Comparison of ENCODE assay signal across 1 cellular context in the genomic region with DNA sequence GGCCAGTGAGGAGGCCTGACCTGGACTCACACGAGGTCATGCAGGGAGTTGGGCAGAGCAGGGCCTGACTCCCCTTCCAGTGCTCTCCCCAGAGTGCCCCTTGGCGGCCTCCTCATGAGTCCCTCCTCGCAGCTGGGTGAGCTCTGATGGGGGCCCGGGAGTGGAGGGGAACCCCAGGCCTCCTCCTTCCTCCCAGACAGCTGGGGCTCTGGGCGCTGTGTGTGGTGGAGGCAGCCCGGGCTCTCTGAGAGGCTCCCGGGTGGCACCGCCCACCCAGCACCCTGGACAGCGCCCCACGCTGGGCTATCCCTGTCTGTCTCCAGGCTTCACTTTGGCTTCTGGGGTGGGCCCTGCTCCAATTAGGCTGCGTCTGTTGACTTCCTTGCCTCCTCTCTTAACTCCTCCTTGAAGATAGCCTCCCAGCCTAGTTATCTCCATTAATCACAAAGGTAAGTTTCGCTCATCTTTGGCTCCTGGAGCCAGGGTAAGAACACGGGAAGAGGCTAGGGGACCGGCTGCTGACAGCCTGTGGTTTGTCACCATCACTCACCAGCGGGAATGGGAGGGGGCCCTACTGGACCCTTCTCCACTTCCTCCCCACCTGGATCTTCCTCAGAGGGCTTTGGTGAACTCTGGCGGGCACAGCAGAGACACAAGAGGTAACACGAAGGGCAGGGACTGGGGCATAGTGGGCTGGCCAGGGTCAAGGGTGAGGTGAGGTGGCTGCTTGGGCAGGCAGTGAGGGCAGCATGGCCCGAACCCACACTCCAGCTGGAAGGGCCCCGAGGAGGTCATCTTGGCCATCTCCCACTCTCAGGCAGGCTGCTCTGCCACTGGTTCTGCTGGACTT.
TF ChIP-seq lines count a peak whose summit lies in the region.

No MANE protein-coding gene starts in this region.

TF ChIP-seq in WTC11, 78 proteins besides CTCF, POLR2A, EP300 and RAD21 (continued from another document):
- TF ChIP-seq ZNF232 (CRISPR knock-in tag; IDR thresholded peaks at IDR 0.05) = peak; percentile 43; the same call in 1 of the 2 replicates
- peak; percentile 68; the same call in 1 of the 2 replicates for TF ChIP-seq TEAD1 (CRISPR knock-in tag; IDR thresholded peaks at IDR 0.05)
- no peak for TF ChIP-seq PRDM15 (CRISPR knock-in tag; IDR thresholded peaks at IDR 0.05)
- peak; percentile 64; the same call in 1 of the 2 replicates for TF ChIP-seq JUN (CRISPR knock-in tag; IDR thresholded peaks at IDR 0.05)
- TF ChIP-seq ZNF219 (CRISPR knock-in tag; IDR thresholded peaks at IDR 0.05; ENCODE audit: borderline replicate concordance) = peak; percentile 88; the same call in 1 of the 2 replicates
- TF ChIP-seq, protein P1, sequence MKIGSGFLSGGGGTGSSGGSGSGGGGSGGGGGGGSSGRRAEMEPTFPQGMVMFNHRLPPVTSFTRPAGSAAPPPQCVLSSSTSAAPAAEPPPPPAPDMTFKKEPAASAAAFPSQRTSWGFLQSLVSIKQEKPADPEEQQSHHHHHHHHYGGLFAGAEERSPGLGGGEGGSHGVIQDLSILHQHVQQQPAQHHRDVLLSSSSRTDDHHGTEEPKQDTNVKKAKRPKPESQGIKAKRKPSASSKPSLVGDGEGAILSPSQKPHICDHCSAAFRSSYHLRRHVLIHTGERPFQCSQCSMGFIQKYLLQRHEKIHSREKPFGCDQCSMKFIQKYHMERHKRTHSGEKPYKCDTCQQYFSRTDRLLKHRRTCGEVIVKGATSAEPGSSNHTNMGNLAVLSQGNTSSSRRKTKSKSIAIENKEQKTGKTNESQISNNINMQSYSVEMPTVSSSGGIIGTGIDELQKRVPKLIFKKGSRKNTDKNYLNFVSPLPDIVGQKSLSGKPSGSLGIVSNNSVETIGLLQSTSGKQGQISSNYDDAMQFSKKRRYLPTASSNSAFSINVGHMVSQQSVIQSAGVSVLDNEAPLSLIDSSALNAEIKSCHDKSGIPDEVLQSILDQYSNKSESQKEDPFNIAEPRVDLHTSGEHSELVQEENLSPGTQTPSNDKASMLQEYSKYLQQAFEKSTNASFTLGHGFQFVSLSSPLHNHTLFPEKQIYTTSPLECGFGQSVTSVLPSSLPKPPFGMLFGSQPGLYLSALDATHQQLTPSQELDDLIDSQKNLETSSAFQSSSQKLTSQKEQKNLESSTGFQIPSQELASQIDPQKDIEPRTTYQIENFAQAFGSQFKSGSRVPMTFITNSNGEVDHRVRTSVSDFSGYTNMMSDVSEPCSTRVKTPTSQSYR (CRISPR knock-in tag; IDR thresholded peaks at IDR 0.05) = peak; percentile 24; the same call in 1 of the 2 replicates
- TF ChIP-seq TEAD4 (CRISPR knock-in tag; IDR thresholded peaks at IDR 0.05) = peak; percentile 64; the same call in 1 of the 2 replicates
- no peak for TF ChIP-seq SMAD4 (CRISPR knock-in tag; IDR thresholded peaks at IDR 0.05)
- TF ChIP-seq, protein P2, sequence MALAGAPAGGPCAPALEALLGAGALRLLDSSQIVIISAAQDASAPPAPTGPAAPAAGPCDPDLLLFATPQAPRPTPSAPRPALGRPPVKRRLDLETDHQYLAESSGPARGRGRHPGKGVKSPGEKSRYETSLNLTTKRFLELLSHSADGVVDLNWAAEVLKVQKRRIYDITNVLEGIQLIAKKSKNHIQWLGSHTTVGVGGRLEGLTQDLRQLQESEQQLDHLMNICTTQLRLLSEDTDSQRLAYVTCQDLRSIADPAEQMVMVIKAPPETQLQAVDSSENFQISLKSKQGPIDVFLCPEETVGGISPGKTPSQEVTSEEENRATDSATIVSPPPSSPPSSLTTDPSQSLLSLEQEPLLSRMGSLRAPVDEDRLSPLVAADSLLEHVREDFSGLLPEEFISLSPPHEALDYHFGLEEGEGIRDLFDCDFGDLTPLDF (CRISPR knock-in tag; IDR thresholded peaks at IDR 0.05) = no peak
- TF ChIP-seq ATF6 (CRISPR knock-in tag; IDR thresholded peaks at IDR 0.05) = no peak
- TF ChIP-seq FOXP4 (CRISPR knock-in tag; IDR thresholded peaks at IDR 0.05) = peak; percentile 80
- no peak for TF ChIP-seq IRF2 (CRISPR knock-in tag; IDR thresholded peaks at IDR 0.05; ENCODE audit: borderline replicate concordance, low read depth)
- TF ChIP-seq ARID4B (CRISPR knock-in tag; IDR thresholded peaks at IDR 0.05; ENCODE audit: borderline replicate concordance) = no peak
- no peak for TF ChIP-seq NFYB (CRISPR knock-in tag; conservative IDR thresholded peaks at IDR 0.05; ENCODE audit: low read depth)
- TF ChIP-seq, protein P3, sequence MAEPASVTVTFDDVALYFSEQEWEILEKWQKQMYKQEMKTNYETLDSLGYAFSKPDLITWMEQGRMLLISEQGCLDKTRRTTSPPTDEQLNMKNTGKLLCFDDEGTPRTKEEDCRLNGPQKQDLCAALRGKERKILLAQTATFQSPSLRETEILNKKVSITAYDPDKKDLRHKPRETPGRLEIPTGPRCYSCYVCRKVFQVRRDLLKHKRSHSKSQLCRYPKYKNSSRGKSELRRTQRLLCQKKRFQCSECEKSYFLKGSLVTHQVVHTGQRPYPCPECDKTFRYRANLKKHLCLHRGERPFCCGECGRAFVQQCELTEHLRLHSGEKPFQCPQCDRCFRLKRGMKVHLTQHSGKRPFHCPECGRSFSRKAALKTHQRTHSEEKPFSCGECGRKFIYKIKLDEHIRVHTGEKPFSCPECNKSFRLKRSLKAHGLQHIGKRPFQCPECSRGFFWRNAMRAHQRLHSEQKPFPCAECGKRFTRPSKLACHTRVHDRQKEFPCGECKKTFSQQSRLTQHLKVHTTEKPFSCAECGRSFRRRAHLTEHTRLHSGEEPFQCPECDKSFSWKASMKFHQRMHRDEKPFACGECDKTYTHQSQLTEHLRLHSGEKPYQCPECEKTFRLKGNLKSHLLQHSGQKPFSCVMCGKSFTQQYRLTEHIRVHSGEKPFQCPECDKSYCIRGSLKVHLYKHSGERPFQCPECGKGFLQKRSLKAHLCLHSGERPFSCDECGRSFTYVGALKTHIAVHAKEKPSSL (CRISPR knock-in tag; conservative IDR thresholded peaks at IDR 0.05) = no peak
- no peak for TF ChIP-seq SMAD3 (CRISPR knock-in tag; IDR thresholded peaks at IDR 0.05; ENCODE audit: borderline replicate concordance)
- TF ChIP-seq FOXK1 (CRISPR knock-in tag; IDR thresholded peaks at IDR 0.05) = 0 out of 2 replicates have a peak, but pooled peaks have one; percentile 40
- TF ChIP-seq FOXJ3 (CRISPR knock-in tag; IDR thresholded peaks at IDR 0.05; ENCODE audit: borderline replicate concordance) = no peak
- TF ChIP-seq, protein P4, sequence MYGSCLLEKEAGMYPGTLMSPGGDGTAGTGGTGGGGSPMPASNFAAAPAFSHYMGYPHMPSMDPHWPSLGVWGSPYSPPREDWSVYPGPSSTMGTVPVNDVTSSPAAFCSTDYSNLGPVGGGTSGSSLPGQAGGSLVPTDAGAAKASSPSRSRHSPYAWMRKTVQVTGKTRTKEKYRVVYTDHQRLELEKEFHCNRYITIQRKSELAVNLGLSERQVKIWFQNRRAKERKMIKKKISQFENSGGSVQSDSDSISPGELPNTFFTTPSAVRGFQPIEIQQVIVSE (CRISPR knock-in tag; IDR thresholded peaks at IDR 0.05; ENCODE audit: borderline replicate concordance) = no peak
- TF ChIP-seq SP1 (CRISPR knock-in tag; conservative IDR thresholded peaks at IDR 0.05) = no peak
- no peak for TF ChIP-seq NR3C1 (CRISPR knock-in tag; conservative IDR thresholded peaks at IDR 0.05; ENCODE audit: low read depth)
- no peak for TF ChIP-seq EMX1 (CRISPR knock-in tag; IDR thresholded peaks at IDR 0.05)
